Comparison of ENCODE assay signal across 1 cellular context in the genomic region with DNA sequence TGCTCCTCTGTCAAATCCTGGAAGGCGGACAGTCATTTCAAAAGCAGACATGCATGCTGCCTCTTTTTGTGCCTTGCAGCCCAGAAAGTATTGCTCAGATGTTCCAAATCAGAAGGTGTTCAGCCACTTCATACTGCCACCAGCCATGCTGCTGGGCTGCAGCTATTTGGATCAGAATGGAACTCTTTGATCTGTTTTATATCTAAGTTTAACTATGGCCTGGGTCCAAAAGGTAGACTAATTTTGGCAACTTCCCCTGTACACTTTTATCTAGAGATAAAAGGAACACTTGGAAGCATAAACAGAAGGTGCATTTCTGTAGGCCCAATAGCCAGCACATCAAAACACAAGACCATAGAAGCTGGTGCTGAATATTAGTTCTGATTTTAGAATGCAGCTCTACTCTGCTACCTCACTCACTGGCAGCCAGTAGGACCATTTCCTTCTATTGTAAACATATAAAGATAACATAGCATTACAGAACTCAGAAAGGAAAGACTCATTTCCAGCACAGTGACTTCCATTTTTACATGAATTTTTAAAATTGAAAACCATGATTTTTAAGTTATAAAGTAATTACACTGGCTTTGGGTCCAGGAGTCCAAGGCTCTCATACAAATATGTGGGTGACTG.
TF ChIP-seq lines count a peak whose summit lies in the region.

No MANE protein-coding gene starts in this region.

TF ChIP-seq in IMR-90, 13 proteins besides CTCF, POLR2A, EP300 and RAD21:
- TF ChIP-seq, protein P1, sequence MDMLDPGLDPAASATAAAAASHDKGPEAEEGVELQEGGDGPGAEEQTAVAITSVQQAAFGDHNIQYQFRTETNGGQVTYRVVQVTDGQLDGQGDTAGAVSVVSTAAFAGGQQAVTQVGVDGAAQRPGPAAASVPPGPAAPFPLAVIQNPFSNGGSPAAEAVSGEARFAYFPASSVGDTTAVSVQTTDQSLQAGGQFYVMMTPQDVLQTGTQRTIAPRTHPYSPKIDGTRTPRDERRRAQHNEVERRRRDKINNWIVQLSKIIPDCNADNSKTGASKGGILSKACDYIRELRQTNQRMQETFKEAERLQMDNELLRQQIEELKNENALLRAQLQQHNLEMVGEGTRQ (IDR thresholded peaks at IDR 0.05; ENCODE audit: low read depth, low read length) = no peak
- TF ChIP-seq CEBPB (IDR thresholded peaks at IDR 0.05; ENCODE audit: low read depth, low read length) = no peak
- no peak for TF ChIP-seq ELK1 (IDR thresholded peaks at IDR 0.05; ENCODE audit: borderline replicate concordance, low read depth, low read length)
TF ChIP-seq in IMR-90: peak in this region for 0.
